Comparison of ENCODE assay signal across 16 cellular contexts in genomic region chr2:27077231-27077630, GRCh38. TPM values are rescaled to one million over a fixed set of nuclear protein-coding genes. Genes with fewer than 3 reads are reported as not detected.
DNase-seq lines count a peak whose midpoint lies in the region; ATAC-seq and TF ChIP-seq lines count a peak whose summit lies in the region.
"Had no signal": no experiment of that assay in that cellular context is flagged by ENCODE, and none has a peak within 500 bp of the region (broad histone marks: within the 10 kb centered on the region; RNA-seq: fewer than 3 reads in every experiment).

No MANE protein-coding gene starts in this region.

- TF ChIP-seq EP300 in SK-N-SH (IDR thresholded peaks at IDR 0.05; ENCODE audit: borderline replicate concordance in 1 of 2, low read depth in 1 of 2, low read length in 1 of 2), result no peak

- H3K23ac ChIP-seq in mesendoderm (ENCODE audit: low read length), result no peak overlapping the region

- H4K20me1 ChIP-seq in SK-N-SH (ENCODE audit: insufficient read depth), result peaks cover 8% of the 10 kb centered on the region; the same call in 1 of the 2 replicates

- H2AK5ac ChIP-seq in mesendoderm (ENCODE audit: low read length), result no peak overlapping the region

- H2AFZ ChIP-seq in SK-N-SH (ENCODE audit: low read depth), result no peak overlapping the region

- H3K4me1 ChIP-seq in SK-N-SH (ENCODE audit: control insufficient read depth in 1 of 2, insufficient read depth in 2 of 2, low read depth in 1 of 2, low read length in 1 of 2) (peaks cover 46 to 82% of the 10 kb centered on the region in 2 experiments), mesendoderm (ENCODE audit: control insufficient read depth, low read depth, low read length) (peaks cover 2% of the 10 kb centered on the region), stomach smooth muscle (ENCODE audit: control insufficient read depth, insufficient read depth, low read length) (peaks cover 91% of the 10 kb centered on the region)

- no peaks in the 10 kb centered on the region for H3K79me1 ChIP-seq in mesendoderm (ENCODE audit: low read length)

- no peaks in the 10 kb centered on the region for H3K27me3 Mint-ChIP-seq in activated CD8-positive, alpha-beta T cell treated with anti-CD3 and anti-CD28 coated beads, Interleukin-2, amount 10 ng/mL, durations not matched to agents 7 days and 5 days (ENCODE audit: low read depth)
- H3K27me3 Mint-ChIP-seq: stimulated activated naive CD8-positive, alpha-beta T cell treated with anti-CD3 and anti-CD28 coated beads, Interleukin-15, amount 100 ng/mL, for 72 hours had no signal

- H3K4me3 ChIP-seq in SK-N-SH (ENCODE audit: low read depth in 2 of 2, low read length in 1 of 2) (no peak overlapping the region), mesendoderm (ENCODE audit: low read length) (no peak overlapping the region), stomach smooth muscle (ENCODE audit: low read length in 2 of 2) (no peak overlapping the region)
- H3K4me3 ChIP-seq: SJSA1 had no signal

- H3K4me3 Mint-ChIP-seq in activated CD8-positive, alpha-beta T cell treated with anti-CD3 and anti-CD28 coated beads, Interleukin-2, amount 10 ng/mL, durations not matched to agents 7 days and 5 days, result no peak overlapping the region
- H3K4me3 Mint-ChIP-seq: stimulated activated naive CD8-positive, alpha-beta T cell treated with anti-CD3 and anti-CD28 coated beads, Interleukin-15, amount 100 ng/mL, for 72 hours had no signal

- DNase-seq in SK-N-SH (no peak), mesendoderm (no peak), NCI-H1417 (lab: John Stamatoyannopoulos, UW) (no peak), SHP77 (lab: John Stamatoyannopoulos, UW) (no peak), SKM-1 (lab: John Stamatoyannopoulos, UW; ENCODE audit: unreplicated experiment) (no peak)
- DNase-seq in activated CD8-positive, alpha-beta T cell treated with anti-CD3 and anti-CD28 coated beads, Interleukin-2, amount 10 ng/mL, durations not matched to agents 7 days and 5 days, result no peak
- DNase-seq: amniotic stem cell; C1 segment of cervical spinal cord; DMS53; NCI-H187; NCI-H446 treated with DMSO at 0.1 percent for 48 hours; stimulated activated naive CD8-positive, alpha-beta T cell treated with anti-CD3 and anti-CD28 coated beads, Interleukin-15, amount 100 ng/mL, for 72 hours had no signal

- no peak overlapping the region for H3K4ac ChIP-seq in mesendoderm (ENCODE audit: low read depth, low read length)

- H3K36me3 ChIP-seq in SK-N-SH (replicated peaks in 1 of 2; ENCODE audit: control insufficient read depth in 1 of 2, insufficient read depth in 2 of 2, low read length in 1 of 2), result peaks cover 9 to 15% of the 10 kb centered on the region in 2 experiments
- H3K36me3 ChIP-seq in mesendoderm (ENCODE audit: control insufficient read depth, insufficient read depth, low read length), result no peaks in the 10 kb centered on the region
- peaks cover 0 to 16% of the 10 kb centered on the region in 2 donors for H3K36me3 ChIP-seq in stomach smooth muscle (ENCODE audit: control insufficient read depth in 2 of 2, insufficient read depth in 2 of 2, low read length in 2 of 2)

- H3F3A ChIP-seq in SK-N-SH (replicated peaks; ENCODE audit: insufficient read depth), result peaks cover 17% of the 10 kb centered on the region

- H2BK5ac ChIP-seq in mesendoderm (ENCODE audit: low read length), result no peak overlapping the region

- H3K79me2 ChIP-seq in SK-N-SH (ENCODE audit: insufficient read depth), result peaks cover 32% of the 10 kb centered on the region
- no peaks in the 10 kb centered on the region for H3K79me2 ChIP-seq in mesendoderm (ENCODE audit: control insufficient read depth, insufficient read depth, low read length)

- peak overlapping the region; percentile 51 for H3K27ac Mint-ChIP-seq in activated CD8-positive, alpha-beta T cell treated with anti-CD3 and anti-CD28 coated beads, Interleukin-2, amount 10 ng/mL, durations not matched to agents 7 days and 5 days
- H3K27ac Mint-ChIP-seq: stimulated activated naive CD8-positive, alpha-beta T cell treated with anti-CD3 and anti-CD28 coated beads, Interleukin-15, amount 100 ng/mL, for 72 hours had no signal

- no peak overlapping the region for H2BK120ac ChIP-seq in mesendoderm (ENCODE audit: low read depth, low read length)

- H3K27ac ChIP-seq in SK-N-SH (ENCODE audit: low read depth in 2 of 2, low read length in 1 of 2) (peak overlapping the region; percentile 79 to 84), mesendoderm (ENCODE audit: low read depth, low read length) (no peak overlapping the region), stomach smooth muscle (ENCODE audit: low read length) (peak overlapping the region; percentile 100)
- H3K27ac ChIP-seq: 22Rv1 had no signal

- H3K27me3 ChIP-seq in SK-N-SH (ENCODE audit: insufficient read depth), result no peaks in the 10 kb centered on the region
- no peaks in the 10 kb centered on the region for H3K27me3 ChIP-seq in mesendoderm (ENCODE audit: insufficient read depth, low read length, poor library complexity)
- H3K27me3 ChIP-seq in stomach smooth muscle (ENCODE audit: control insufficient read depth in 1 of 2, insufficient read depth in 2 of 2, low read length in 2 of 2), result no peaks in the 10 kb centered on the region
- H3K27me3 ChIP-seq: SJSA1 had no signal

- H3K9me3 Mint-ChIP-seq in activated CD8-positive, alpha-beta T cell treated with anti-CD3 and anti-CD28 coated beads, Interleukin-2, amount 10 ng/mL, durations not matched to agents 7 days and 5 days (ENCODE audit: insufficient read depth), result no peaks in the 10 kb centered on the region
- H3K9me3 Mint-ChIP-seq: stimulated activated naive CD8-positive, alpha-beta T cell treated with anti-CD3 and anti-CD28 coated beads, Interleukin-15, amount 100 ng/mL, for 72 hours had no signal

- TF ChIP-seq CTCF in SK-N-SH (IDR thresholded peaks at IDR 0.05), result no peak

- 87% methylated on average over 7 of the region's 7 CpGs for WGBS in SK-N-SH (ENCODE audit: low lambda C conversion rate)
- no CpG with 5 or more reads among the region's 7 CpGs for WGBS in mesendoderm (ENCODE audit: extremely low coverage, insufficient coverage, low lambda C conversion rate)

- POLR2A ChIA-PET in SK-N-SH (lab: Yijun Ruan, JAX), result interaction anchor here (1.3 to 4.0 kb wide), 2 partner anchors 15 to 27 kb away, joined by 3 to 42 read pairs; partner anchors contain the start of gene AGBL5
- POLR2A ChIA-PET in activated CD8-positive, alpha-beta T cell treated with anti-CD3 and anti-CD28 coated beads, Interleukin-2, amount 10 ng/mL, durations not matched to agents 7 days and 5 days (lab: Charles Lee), result no interaction called here

- H3K9ac ChIP-seq in SK-N-SH (no peak overlapping the region), mesendoderm (ENCODE audit: low read length) (no peak overlapping the region), stomach smooth muscle (ENCODE audit: low read length in 2 of 2) (no peak overlapping the region)

- peak overlapping the region; percentile 7 for H3K56ac ChIP-seq in mesendoderm (ENCODE audit: low read length)

- H3K9me2 ChIP-seq in SK-N-SH, result no peaks in the 10 kb centered on the region

- no peak overlapping the region for H3K18ac ChIP-seq in mesendoderm (ENCODE audit: low read length)

- H3K4me2 ChIP-seq in SK-N-SH, result peak overlapping the region; percentile 100; the same call in 1 of the 2 replicates
- no peak overlapping the region for H3K4me2 ChIP-seq in mesendoderm (ENCODE audit: low read length)

- no peaks in the 10 kb centered on the region for H3K36me3 Mint-ChIP-seq in activated CD8-positive, alpha-beta T cell treated with anti-CD3 and anti-CD28 coated beads, Interleukin-2, amount 10 ng/mL, durations not matched to agents 7 days and 5 days (ENCODE audit: low read depth)

- no peaks in the 10 kb centered on the region for H3K9me3 ChIP-seq in SK-N-SH
- H3K9me3 ChIP-seq in stomach smooth muscle (ENCODE audit: control insufficient read depth in 2 of 2, low read length in 2 of 2), result no peaks in the 10 kb centered on the region
- H3K9me3 ChIP-seq: SJSA1 had no signal

- H4K5ac ChIP-seq in mesendoderm (ENCODE audit: low read length), result no peak overlapping the region

- no peak for TF ChIP-seq RAD21 in SK-N-SH (IDR thresholded peaks at IDR 0.05; ENCODE audit: low read length)

- no peak for ATAC-seq in SK-N-SH treated with all-trans-retinoic acid at 6 μM for 48 hours
- no peak for ATAC-seq in activated CD8-positive, alpha-beta T cell treated with anti-CD3 and anti-CD28 coated beads, Interleukin-2, amount 10 ng/mL, durations not matched to agents 7 days and 5 days
- ATAC-seq: stimulated activated naive CD8-positive, alpha-beta T cell treated with anti-CD3 and anti-CD28 coated beads, Interleukin-15, amount 100 ng/mL, for 72 hours had no signal

- H3K4me1 Mint-ChIP-seq in activated CD8-positive, alpha-beta T cell treated with anti-CD3 and anti-CD28 coated beads, Interleukin-2, amount 10 ng/mL, durations not matched to agents 7 days and 5 days (ENCODE audit: low read depth), result peaks cover 72% of the 10 kb centered on the region

- CTCF ChIA-PET in SK-N-SH (lab: Yijun Ruan, JAX), result interaction anchor here (0.9 to 14.6 kb wide), 8 partner anchors 8 to 231 kb away, joined by 3 to 227 read pairs (median 11); partner anchors contain the start of genes AGBL5, OST4 and TMEM214
- CTCF ChIA-PET in activated CD8-positive, alpha-beta T cell treated with anti-CD3 and anti-CD28 coated beads, Interleukin-2, amount 10 ng/mL, durations not matched to agents 7 days and 5 days (lab: Charles Lee), result interaction anchor here (1.7 kb wide), 1 partner anchor 10 kb away, joined by 9 read pairs; the partner anchor contains the start of gene KHK

- no peak overlapping the region for H2BK15ac ChIP-seq in mesendoderm (replicated peaks; ENCODE audit: low read depth)

- H4K8ac ChIP-seq in mesendoderm (ENCODE audit: low read depth, low read length), result no peak overlapping the region

RNA-seq across cellular contexts. Expression of gene EMILIN1, which starts 1.2 kb away (rescaled TPM):
- polyA plus RNA-seq in SK-N-SH (2012; rRNA removed), result 184 and 286 TPM in 2 replicates
- 96.2 and 169 TPM in 2 replicates for polyA plus RNA-seq in SK-N-SH (2012; cell fraction: cytosol; rRNA removed)
- polyA plus RNA-seq in SK-N-SH (2012; cell fraction: nucleus; rRNA removed), result 206 and 267 TPM in 2 replicates
- total RNA-seq in activated CD8-positive, alpha-beta T cell treated with anti-CD3 and anti-CD28 coated beads, Interleukin-2, amount 10 ng/mL, durations not matched to agents 7 days and 5 days, result 1 to 10 TPM; 1.1 to 1.4 TPM
- polyA plus RNA-seq in mesendoderm (2013, experiment 1 of 2), result 3.4 TPM
- 3.3 TPM for polyA plus RNA-seq in mesendoderm (2013, experiment 2 of 2)

RNA-seq across cellular contexts. Expression of gene OST4, which starts 5.8 kb away (rescaled TPM):
- 876 and 1,851 TPM in 2 replicates for polyA plus RNA-seq in SK-N-SH (2012; rRNA removed)
- 1,232 and 1,463 TPM in 2 replicates for polyA plus RNA-seq in SK-N-SH (2012; cell fraction: cytosol; rRNA removed)
- 356 and 431 TPM in 2 replicates for polyA plus RNA-seq in SK-N-SH (2012; cell fraction: nucleus; rRNA removed)
- total RNA-seq in activated CD8-positive, alpha-beta T cell treated with anti-CD3 and anti-CD28 coated beads, Interleukin-2, amount 10 ng/mL, durations not matched to agents 7 days and 5 days, result 100 to 1,000 TPM; 334 to 346 TPM
- polyA plus RNA-seq in mesendoderm (2013, experiment 1 of 2), result 795 TPM
- polyA plus RNA-seq in mesendoderm (2013, experiment 2 of 2), result 787 TPM

RNA-seq across cellular contexts. Expression of gene KHK, which starts 9.3 kb away (rescaled TPM):
- 6.5 and 10.3 TPM in 2 replicates for polyA plus RNA-seq in SK-N-SH (2012; rRNA removed)
- 5.2 and 7.6 TPM in 2 replicates for polyA plus RNA-seq in SK-N-SH (2012; cell fraction: cytosol; rRNA removed)
- polyA plus RNA-seq in SK-N-SH (2012; cell fraction: nucleus; rRNA removed), result 12.4 and 21.0 TPM in 2 replicates
- total RNA-seq in activated CD8-positive, alpha-beta T cell treated with anti-CD3 and anti-CD28 coated beads, Interleukin-2, amount 10 ng/mL, durations not matched to agents 7 days and 5 days, result 10 to 100 TPM; 12.1 to 12.4 TPM
- 2.0 TPM for polyA plus RNA-seq in mesendoderm (2013, experiment 1 of 2)
- polyA plus RNA-seq in mesendoderm (2013, experiment 2 of 2), result 2.3 TPM

RNA-seq across cellular contexts. Expression of gene AGBL5, which starts 25.8 kb away (rescaled TPM):
- 45.5 and 47.8 TPM in 2 replicates for polyA plus RNA-seq in SK-N-SH (2012; rRNA removed)
- 32.0 and 43.2 TPM in 2 replicates for polyA plus RNA-seq in SK-N-SH (2012; cell fraction: cytosol; rRNA removed)
- polyA plus RNA-seq in SK-N-SH (2012; cell fraction: nucleus; rRNA removed), result 33.7 and 37.7 TPM in 2 replicates
- 10 to 100 TPM; 13.9 to 14.8 TPM for total RNA-seq in activated CD8-positive, alpha-beta T cell treated with anti-CD3 and anti-CD28 coated beads, Interleukin-2, amount 10 ng/mL, durations not matched to agents 7 days and 5 days
- 24.5 TPM for polyA plus RNA-seq in mesendoderm (2013, experiment 1 of 2)
- polyA plus RNA-seq in mesendoderm (2013, experiment 2 of 2), result 24.9 TPM

RNA-seq across cellular contexts. Expression of gene CGREF1, which starts 41.7 kb away (rescaled TPM):
- 17.1 and 18.3 TPM in 2 replicates for polyA plus RNA-seq in SK-N-SH (2012; rRNA removed)
- 14.7 and 20.2 TPM in 2 replicates for polyA plus RNA-seq in SK-N-SH (2012; cell fraction: cytosol; rRNA removed)
- polyA plus RNA-seq in SK-N-SH (2012; cell fraction: nucleus; rRNA removed), result 14.7 and 15.3 TPM in 2 replicates
- under 1 TPM; 0.61 to 0.94 TPM for total RNA-seq in activated CD8-positive, alpha-beta T cell treated with anti-CD3 and anti-CD28 coated beads, Interleukin-2, amount 10 ng/mL, durations not matched to agents 7 days and 5 days
- 2.0 TPM for polyA plus RNA-seq in mesendoderm (2013, experiment 1 of 2)
- 2.0 TPM for polyA plus RNA-seq in mesendoderm (2013, experiment 2 of 2)
